Comparison of ENCODE assay signal across 1 cellular context in genomic region chr14:31207287-31207745, GRCh38.
TF ChIP-seq lines count a peak whose summit lies in the region.

No MANE protein-coding gene starts in this region.

TF ChIP-seq in HepG2, 621 proteins besides CTCF, POLR2A, EP300 and RAD21 (continued from another document and continues in another):
- peak; percentile 33 for TF ChIP-seq ZIK1 (CRISPR knock-in tag; IDR thresholded peaks at IDR 0.05; ENCODE audit: borderline replicate concordance, low read depth)
- no peak for TF ChIP-seq ATF7 (IDR thresholded peaks at IDR 0.05)
- peak; percentile 59 for TF ChIP-seq ATF7 (CRISPR knock-in tag; IDR thresholded peaks at IDR 0.05)
- TF ChIP-seq ZHX1 (CRISPR knock-in tag; IDR thresholded peaks at IDR 0.05; ENCODE audit: low read depth): no peak
- peak; percentile 99 for TF ChIP-seq ZNF30 (CRISPR knock-in tag; IDR thresholded peaks at IDR 0.05)
- peak; percentile 60; the same call in 1 of the 2 replicates for TF ChIP-seq NRL (CRISPR knock-in tag; IDR thresholded peaks at IDR 0.05; ENCODE audit: borderline replicate concordance)
- peak; percentile 98 for TF ChIP-seq ISX (CRISPR knock-in tag; conservative IDR thresholded peaks at IDR 0.05)
- TF ChIP-seq TRIM24 (CRISPR knock-in tag; IDR thresholded peaks at IDR 0.05): no peak
- TF ChIP-seq HIVEP1 (CRISPR knock-in tag; IDR thresholded peaks at IDR 0.05): peak; percentile 88
- no peak; the same call in 1 of the 2 replicates for TF ChIP-seq HNF1B (CRISPR knock-in tag; IDR thresholded peaks at IDR 0.05)
- no peak; the same call in 1 of the 2 replicates for TF ChIP-seq NCOA2 (CRISPR knock-in tag; IDR thresholded peaks at IDR 0.05)
- peak; percentile 92 for TF ChIP-seq ZNF564 (CRISPR knock-in tag; IDR thresholded peaks at IDR 0.05)
- peak; percentile 45; the same call in 1 of the 2 replicates for TF ChIP-seq SMYD3 (CRISPR knock-in tag; IDR thresholded peaks at IDR 0.05)
- no peak for TF ChIP-seq HNRNPLL (IDR thresholded peaks at IDR 0.05; ENCODE audit: low read depth, low read length, poor library complexity, severe bottlenecking)
- peak; percentile 22; the same call in 1 of the 2 replicates for TF ChIP-seq SKIL (CRISPR knock-in tag; IDR thresholded peaks at IDR 0.05; ENCODE audit: borderline replicate concordance)
- TF ChIP-seq ZBTB49 (CRISPR knock-in tag; IDR thresholded peaks at IDR 0.05; ENCODE audit: borderline replicate concordance): peak; percentile 98
- no peak for TF ChIP-seq POLR2AphosphoS2 (IDR thresholded peaks at IDR 0.05; ENCODE audit: low read depth, low read length)
- peak; percentile 91; the same call in 1 of the 2 replicates for TF ChIP-seq ZNF770 (CRISPR knock-in tag; IDR thresholded peaks at IDR 0.05)
- TF ChIP-seq HMG20B (CRISPR knock-in tag; conservative IDR thresholded peaks at IDR 0.05): no peak; the same call in 1 of the 2 replicates
- TF ChIP-seq KLF12 (CRISPR knock-in tag; IDR thresholded peaks at IDR 0.05; ENCODE audit: borderline replicate concordance): no peak
- peak; percentile 96; the same call in 1 of the 2 replicates for TF ChIP-seq LBX2 (CRISPR knock-in tag; IDR thresholded peaks at IDR 0.05; ENCODE audit: borderline replicate concordance)
- TF ChIP-seq XRCC5 (optimal IDR thresholded peaks at IDR 0.05; ENCODE audit: low read length): no peak
- TF ChIP-seq SP1 (IDR thresholded peaks at IDR 0.05): no peak
- TF ChIP-seq SP1 (CRISPR knock-in tag; IDR thresholded peaks at IDR 0.05): peak; percentile 58; the same call in 1 of the 2 replicates
- TF ChIP-seq KIAA2018 (CRISPR knock-in tag; IDR thresholded peaks at IDR 0.05; ENCODE audit: borderline replicate concordance): no peak; the same call in 1 of the 2 replicates
- peak; percentile 18; the same call in 1 of the 2 replicates for TF ChIP-seq DMAP1 (CRISPR knock-in tag; IDR thresholded peaks at IDR 0.05)
- peak; percentile 78 for TF ChIP-seq ZBTB46 (CRISPR knock-in tag; IDR thresholded peaks at IDR 0.05; ENCODE audit: borderline replicate concordance)
- no peak for TF ChIP-seq ZNF674 (CRISPR knock-in tag; IDR thresholded peaks at IDR 0.05; ENCODE audit: low read depth)
- TF ChIP-seq TBX3 (IDR thresholded peaks at IDR 0.05; ENCODE audit: borderline replicate concordance): no peak
- peak; percentile 85 for TF ChIP-seq ZNF18 (CRISPR knock-in tag; IDR thresholded peaks at IDR 0.05; ENCODE audit: insufficient replicate concordance)
- TF ChIP-seq ZSCAN12 (CRISPR knock-in tag; IDR thresholded peaks at IDR 0.05): no peak; the same call in none of the 2 replicates
- no peak for TF ChIP-seq ZMYM3 (CRISPR knock-in tag; IDR thresholded peaks at IDR 0.05)
- TF ChIP-seq ZNF33A (CRISPR knock-in tag; IDR thresholded peaks at IDR 0.05; ENCODE audit: borderline replicate concordance): peak; percentile 99
- TF ChIP-seq ZNF746 (CRISPR knock-in tag; IDR thresholded peaks at IDR 0.05): no peak; the same call in none of the 2 replicates
